ENCODE assay signal across 23 cellular contexts in genomic region chr2:114550364-114550763, GRCh38.
"Had no signal": no experiment of that assay in that cellular context is flagged by ENCODE, and none has a peak within 500 bp of the region (broad histone marks: within the 10 kb centered on the region; RNA-seq: fewer than 3 reads in every experiment).

No MANE protein-coding gene starts in this region.

- H3K4me2 ChIP-seq: PC-9 had no signal

- H3K4me1 Mint-ChIP-seq: activated B cell treated with CpG ODN at 0.5 μM for 24 hours; activated CD4-positive, alpha-beta T cell treated with anti-CD3 and anti-CD28 coated beads, Interleukin-2, amount 10 ng/mL, durations not matched to agents 24 days and 14 days; activated CD8-positive, alpha-beta memory T cell treated with anti-CD3 and anti-CD28 coated beads, Interleukin-2, amount 10 ng/mL, durations not matched to agents 7 days and 5 days; T-helper 17 cell had no signal

- H3K4me3 Mint-ChIP-seq: activated B cell treated with CpG ODN at 0.5 μM for 24 hours; activated CD4-positive, alpha-beta T cell treated with anti-CD3 and anti-CD28 coated beads, Interleukin-2, amount 10 ng/mL, durations not matched to agents 24 days and 14 days; activated CD8-positive, alpha-beta memory T cell treated with anti-CD3 and anti-CD28 coated beads, Interleukin-2, amount 10 ng/mL, durations not matched to agents 7 days and 5 days; activated naive CD8-positive, alpha-beta T cell; activated T-cell treated with anti-CD3 and anti-CD28 coated beads, Interleukin-2, amount 50 U/mL, for 24 hours; activated T-helper 1 cell treated with anti-CD3 and anti-CD28 coated beads, Interleukin-12 subunit alpha, Interleukin-12 subunit beta, Interleukin-2, Interleukin-4 antibody, amounts not matched to agents 30 ng/mL and 10 ng/mL and 1 ng/mL, durations not matched to agents 14 hours and 24 hours and 36 hours had no signal

- DNase-seq: activated B cell treated with CpG ODN at 0.5 μM for 24 hours; activated CD4-positive, alpha-beta T cell treated with anti-CD3 and anti-CD28 coated beads for 1 hour; activated CD4-positive, alpha-beta T cell treated with anti-CD3 and anti-CD28 coated beads, Interleukin-2, amount 10 ng/mL, durations not matched to agents 24 days and 14 days; activated CD4-positive, alpha-beta T cell treated with anti-CD3 and anti-CD28 coated beads, Interleukin-2, amount 50 U/mL, for 48 hours; activated CD8-positive, alpha-beta memory T cell treated with anti-CD3 and anti-CD28 coated beads, Interleukin-2, amount 10 ng/mL, durations not matched to agents 7 days and 5 days; activated effector memory CD4-positive, alpha-beta T cell treated with Interleukin-2 at 50 U/mL for 16 hours; activated naive CD4-positive, alpha-beta T cell; activated T-cell treated with anti-CD3 and anti-CD28 coated beads, Interleukin-2, amount 50 U/mL, for 24 hours; amygdala; Kasumi-1; KBM-7; NCI-H1105 treated with DMSO at 0.1 percent for 48 hours; NCI-H1436 treated with DMSO at 0.1 percent for 48 hours; NCI-H187; NCI-H2081; NCI-H510A treated with DMSO at 0.1 percent for 48 hours; NCI-H69; PC-9; SIG-M5; T-helper 17 cell; T-helper 9 cell had no signal

- H2AFZ ChIP-seq: PC-9 had no signal

- H3K36me3 Mint-ChIP-seq: activated CD8-positive, alpha-beta memory T cell treated with anti-CD3 and anti-CD28 coated beads, Interleukin-2, amount 10 ng/mL, durations not matched to agents 7 days and 5 days; activated naive CD8-positive, alpha-beta T cell had no signal

- H3K27ac Mint-ChIP-seq: activated B cell treated with CpG ODN at 0.5 μM for 24 hours; activated CD4-positive, alpha-beta T cell treated with anti-CD3 and anti-CD28 coated beads, Interleukin-2, amount 10 ng/mL, durations not matched to agents 24 days and 14 days; activated CD8-positive, alpha-beta memory T cell treated with anti-CD3 and anti-CD28 coated beads, Interleukin-2, amount 10 ng/mL, durations not matched to agents 7 days and 5 days; activated naive CD8-positive, alpha-beta T cell; activated T-cell treated with anti-CD3 and anti-CD28 coated beads, Interleukin-2, amount 50 U/mL, for 24 hours; activated T-helper 1 cell treated with anti-CD3 and anti-CD28 coated beads, Interleukin-12 subunit alpha, Interleukin-12 subunit beta, Interleukin-2, Interleukin-4 antibody, amounts not matched to agents 30 ng/mL and 10 ng/mL and 1 ng/mL, durations not matched to agents 14 hours and 24 hours and 36 hours; T-helper 17 cell had no signal

- H3K27ac ChIP-seq: PC-9 had no signal

- H3K4me3 ChIP-seq: PC-9 had no signal

- H3K27me3 Mint-ChIP-seq: activated CD8-positive, alpha-beta memory T cell treated with anti-CD3 and anti-CD28 coated beads, Interleukin-2, amount 10 ng/mL, durations not matched to agents 7 days and 5 days had no signal

- H3K9me3 Mint-ChIP-seq: activated B cell treated with CpG ODN at 0.5 μM for 24 hours; activated CD4-positive, alpha-beta T cell treated with anti-CD3 and anti-CD28 coated beads, Interleukin-2, amount 10 ng/mL, durations not matched to agents 24 days and 14 days; activated T-cell treated with anti-CD3 and anti-CD28 coated beads, Interleukin-2, amount 50 U/mL, for 24 hours; activated T-helper 1 cell treated with anti-CD3 and anti-CD28 coated beads, Interleukin-12 subunit alpha, Interleukin-12 subunit beta, Interleukin-2, Interleukin-4 antibody, amounts not matched to agents 30 ng/mL and 10 ng/mL and 1 ng/mL, durations not matched to agents 14 hours and 24 hours and 36 hours had no signal

- ATAC-seq: activated CD8-positive, alpha-beta memory T cell treated with anti-CD3 and anti-CD28 coated beads, Interleukin-2, amount 10 ng/mL, durations not matched to agents 7 days and 5 days; T-helper 17 cell had no signal
